Comparison of ENCODE assay signal across 8 cellular contexts in the genomic region with DNA sequence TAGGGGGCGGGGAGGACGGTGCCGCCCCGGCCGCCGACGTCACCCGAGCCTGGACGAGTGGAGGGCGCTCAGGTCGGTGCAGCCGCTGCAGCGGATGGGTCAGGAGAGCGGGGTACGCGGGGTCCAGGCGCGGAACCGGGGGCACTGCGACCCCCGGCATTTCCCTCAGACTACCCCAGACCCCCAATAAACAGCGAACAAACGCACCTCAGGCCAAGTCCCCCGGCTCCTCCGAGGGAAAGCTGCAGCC.
A peak's percentile ranks its signal among the peaks of the same experiment; 100 is the strongest.
DNase-seq lines count a peak whose midpoint lies in the region; ATAC-seq and TF ChIP-seq lines count a peak whose summit lies in the region.

No MANE protein-coding gene starts in this region.

- DNase-seq in BE2C (no peak), Right ventricle myocardium superior (peak; percentile 75), psoas muscle (peak; percentile 63 to 74), hepatic stellate cell (ENCODE audit: low spot score) (no peak)

- no peaks in the 10 kb centered on the region for H3K27me3 ChIP-seq in BE2C
- no peaks in the 10 kb centered on the region for H3K27me3 ChIP-seq in psoas muscle (ENCODE audit: insufficient read depth in 3 of 3, low read length in 2 of 3)

- ATAC-seq in GM21723 (IDR thresholded peaks at IDR 0.05; ENCODE audit: unreplicated experiment) (peak; percentile 32), Right ventricle myocardium superior (ENCODE audit: poor library complexity) (peak; percentile 62), psoas muscle (peak; percentile 47 to 63 (median 58)), GM21825 (IDR thresholded peaks at IDR 0.05; ENCODE audit: unreplicated experiment) (no peak), GM21423 (IDR thresholded peaks at IDR 0.05; ENCODE audit: unreplicated experiment) (no peak)

- H3K9me3 ChIP-seq in BE2C (no peaks in the 10 kb centered on the region), psoas muscle (no peaks in the 10 kb centered on the region)

- H3K36me3 ChIP-seq in BE2C (no peaks in the 10 kb centered on the region), psoas muscle (ENCODE audit: insufficient read depth in 1 of 2, low read depth in 1 of 2) (no peaks in the 10 kb centered on the region)

- H3K27ac ChIP-seq in psoas muscle, result peak overlapping the region; percentile 91

- 0 to 1% (median 1%) methylated on average over 21 to 25 of the region's 25 CpGs for WGBS in psoas muscle, 3 donors

- intact Hi-C loops in Right ventricle myocardium superior (cut with DNase I), result no loop called here
- intact Hi-C loops in psoas muscle (cut with DNase I), result no loop called here

- TF ChIP-seq CTCF in BE2C (IDR thresholded peaks at IDR 0.05; ENCODE audit: low read depth, low read length) (no peak), WI38 (IDR thresholded peaks at IDR 0.05; ENCODE audit: low read depth, low read length) (no peak), psoas muscle (IDR thresholded peaks at IDR 0.05) (no peak)

- H3K4me3 ChIP-seq in BE2C (ENCODE audit: low read depth, low read length) (peak overlapping the region; percentile 59), WI38 (ENCODE audit: low read depth, low read length) (peak overlapping the region; percentile 67), psoas muscle (peak overlapping the region; percentile 72)

- H3K4me1 ChIP-seq in BE2C, result peaks cover 3% of the 10 kb centered on the region; the same call in 1 of the 2 replicates
- peaks cover 17% of the 10 kb centered on the region for H3K4me1 ChIP-seq in psoas muscle

Comparison
In these comparisons a context has a peak if more than half of its experiments do, and no peak if none do; other contexts are left out.
1. DNase-seq: peak in Right ventricle myocardium superior (single experiment) and psoas muscle (2 of 2); none in BE2C (single experiment) and hepatic stellate cell (single experiment).
2. ATAC-seq: peak in GM21723 (single experiment), Right ventricle myocardium superior (single experiment) and psoas muscle (4 of 4); none in GM21825 (single experiment) and GM21423 (single experiment).
3. Peak in every context shown above with its lines, with median percentiles within 50 percentile points of each other: H3K4me3 ChIP-seq.